ENCODE assay signal across 36 cellular contexts in genomic region chr4:99099311-99099710, GRCh38. TPM values are rescaled to one million over a fixed set of nuclear protein-coding genes. Genes with fewer than 3 reads are reported as not detected.
"Had no signal": no experiment of that assay in that cellular context is flagged by ENCODE, and none has a peak within 500 bp of the region (broad histone marks: within the 10 kb centered on the region; RNA-seq: fewer than 3 reads in every experiment).

No MANE protein-coding gene starts in this region.

- H3K4me1 ChIP-seq: SJCRH30 had no signal

- H3K27me3 ChIP-seq: brain microvascular endothelial cell, SJCRH30 had no signal

- H3K27ac ChIP-seq: brain microvascular endothelial cell, SJCRH30, SK-N-MC had no signal

- H3K36me3 ChIP-seq: brain microvascular endothelial cell, SJCRH30 had no signal

- FAIRE-seq: colon, TTC549 had no signal

- DNase-seq: activated CD4-positive, alpha-beta T cell treated with anti-CD3 and anti-CD28 coated beads, Interleukin-2, amount 10 ng/mL, durations not matched to agents 24 days and 14 days; activated CD4-positive, alpha-beta T cell treated with anti-CD3 and anti-CD28 coated beads, Interleukin-2, amount 50 U/mL, for 4 hours; activated CD8-positive, alpha-beta T cell treated with anti-CD3 and anti-CD28 coated beads for 36 hours; activated effector memory CD4-positive, alpha-beta T cell treated with anti-CD3 and anti-CD28 coated beads, Interleukin-2, amount 50 U/mL, for 16 hours; activated naive CD4-positive, alpha-beta T cell; activated naive CD4-positive, alpha-beta T cell treated with anti-CD3 and anti-CD28 coated beads, Interleukin-2, amount 50 U/mL, for 16 hours; activated naive CD8-positive, alpha-beta T cell treated with anti-CD3 and anti-CD28 coated beads for 36 hours; activated T-cell treated with anti-CD3 and anti-CD28 coated beads, Interleukin-2, amount 50 U/mL, for 1 hour; activated T-cell treated with anti-CD3 and anti-CD28 coated beads, Interleukin-2, amount 50 U/mL, for 72 hours; amniotic stem cell; aorta; brain microvascular endothelial cell; central memory CD4-positive, alpha-beta T cell; Karpas-422; NCI-H1105 treated with DMSO at 0.1 percent for 48 hours; NCI-H1436; NCI-H1694; NCI-H1930; NCI-H2081 treated with DMSO at 0.1 percent for 48 hours; NCI-H345; NCI-H524 treated with DMSO at 0.1 percent for 48 hours; NCI-H82; SJCRH30; T1000 had no signal

- H3K9me3 ChIP-seq: SJCRH30 had no signal

- ATAC-seq: activated CD8-positive, alpha-beta T cell treated with anti-CD3 and anti-CD28 coated beads for 36 hours; activated T-cell treated with anti-CD3 and anti-CD28 coated beads, Interleukin-2, amount 50 U/mL, for 72 hours; activated T-helper 17 cell treated with anti-CD3 and anti-CD28 coated beads, Interleukin-2, amount 50 U/mL, for 72 hours had no signal

- H3K4me3 ChIP-seq: SJCRH30, SK-N-MC had no signal

RNA-seq across cellular contexts. Expression of gene ADH4, which starts 44.8 kb away (rescaled TPM):
- total RNA-seq: activated CD4-positive, alpha-beta T cell treated with anti-CD3 and anti-CD28 coated beads, Interleukin-2, amount 10 ng/mL, durations not matched to agents 24 days and 14 days; activated CD8-positive, alpha-beta memory T cell treated with anti-CD3 and anti-CD28 coated beads for 36 hours; activated CD8-positive, alpha-beta T cell treated with anti-CD3 and anti-CD28 coated beads for 36 hours; activated naive CD8-positive, alpha-beta T cell treated with anti-CD3 and anti-CD28 coated beads for 36 hours; activated T-cell treated with anti-CD3 and anti-CD28 coated beads, Interleukin-2, amount 50 U/mL, for 72 hours; activated T-helper 17 cell treated with anti-CD3 and anti-CD28 coated beads, Interleukin-2, amount 50 U/mL, for 72 hours; cerebellum; MCF 10A; NCI-H460; OCI-LY7; RPMI7951; SJCRH30; T-helper 1 cell treated with Interleukin-12 subunit alpha and Interleukin-12 subunit beta and Interleukin-4 antibody, amounts not matched to agents 30 ng/mL and 1 ng/mL, for 36 hours; T-helper 2 cell treated with Interferon-gamma antibody and Interleukin-4, amounts not matched to agents 100 ng/mL and 5 ng/mL, for 36 hours had no signal
